Comparison of ENCODE assay signal across 19 cellular contexts in genomic region chr1:1135339-1136111, GRCh38. TPM values are rescaled to one million over a fixed set of nuclear protein-coding genes. Genes with fewer than 3 reads are reported as not detected.
A peak's percentile ranks its signal among the peaks of the same experiment; 100 is the strongest.
DNase-seq lines count a peak whose midpoint lies in the region; ATAC-seq and TF ChIP-seq lines count a peak whose summit lies in the region.
"Had no signal": no experiment of that assay in that cellular context is flagged by ENCODE, and none has a peak within 500 bp of the region (broad histone marks: within the 10 kb centered on the region; RNA-seq: fewer than 3 reads in every experiment).

No MANE protein-coding gene starts in this region.

- H3K27ac Mint-ChIP-seq in activated naive CD8-positive, alpha-beta T cell treated with anti-CD3 and anti-CD28 coated beads, Interleukin-2, amount 50 U/mL, for 24 hours: peak overlapping the region; percentile 35
- H3K27ac Mint-ChIP-seq: CD14-positive monocyte had no signal

- no peaks in the 10 kb centered on the region for H3K9me3 ChIP-seq in BLaER1 treated with 17β-estradiol and CSF1 and Interleukin-3, amounts not matched to agents 10 nM and 100 nM (replicated peaks in 1 of 11)
- H3K9me3 ChIP-seq in mucosa of descending colon: no peaks in the 10 kb centered on the region
- H3K9me3 ChIP-seq: tibial nerve had no signal

- H3K4me2 ChIP-seq in BLaER1 treated with 17β-estradiol and CSF1 and Interleukin-3, amounts not matched to agents 10 nM and 100 nM: peak overlapping the region in 9 of 11 experiments; percentile 80 to 99 (median 89); a peak in 16 of 22 replicates

- no peaks in the 10 kb centered on the region for H3K36me3 Mint-ChIP-seq in activated naive CD8-positive, alpha-beta T cell treated with anti-CD3 and anti-CD28 coated beads, Interleukin-2, amount 50 U/mL, for 24 hours (ENCODE audit: low read depth)
- H3K36me3 Mint-ChIP-seq: CD14-positive monocyte had no signal

- ATAC-seq in activated naive CD8-positive, alpha-beta T cell treated with anti-CD3 and anti-CD28 coated beads, Interleukin-2, amount 50 U/mL, for 24 hours: no peak
- no peak for ATAC-seq in mucosa of descending colon

- H3K9me3 Mint-ChIP-seq in activated naive CD8-positive, alpha-beta T cell treated with anti-CD3 and anti-CD28 coated beads, Interleukin-2, amount 50 U/mL, for 24 hours: no peaks in the 10 kb centered on the region

- H3K4me1 ChIP-seq in BLaER1 treated with 17β-estradiol and CSF1 and Interleukin-3, amounts not matched to agents 10 nM and 100 nM: peaks cover 12 to 70% (median 63%) of the 10 kb centered on the region in 10 experiments
- peaks cover 36% of the 10 kb centered on the region for H3K4me1 ChIP-seq in mucosa of descending colon (ENCODE audit: low read depth)

- peak; percentile 54 for DNase-seq in COLO668 (lab: John Stamatoyannopoulos, UW; ENCODE audit: unreplicated experiment)
- DNase-seq in activated naive CD8-positive, alpha-beta T cell treated with anti-CD3 and anti-CD28 coated beads, Interleukin-2, amount 50 U/mL, for 24 hours: no peak
- DNase-seq in mucosa of descending colon: peak in 2 of 3 donors; percentile 58 to 59
- no peak for DNase-seq in NCI-H1436 (lab: John Stamatoyannopoulos, UW)
- no peak for DNase-seq in GM13976 (ENCODE audit: low spot score)
- DNase-seq in SKM-1 (lab: John Stamatoyannopoulos, UW; ENCODE audit: unreplicated experiment): no peak
- DNase-seq in NCI-H2107 (lab: John Stamatoyannopoulos, UW): no peak
- DNase-seq: activated CD4-positive, CD25-positive, alpha-beta regulatory T cell; activated CD8-positive, alpha-beta memory T cell treated with anti-CD3 and anti-CD28 coated beads, Interleukin-2, amount 50 U/mL, for 4 hours; activated naive CD4-positive, alpha-beta T cell treated with anti-CD3 and anti-CD28 coated beads, Interleukin-2, amount 50 U/mL, for 16 hours; GM23248; kidney; NCI-H1105; NCI-H524 treated with DMSO at 0.1 percent for 48 hours; stimulated activated CD4-positive, alpha-beta T cell treated with anti-CD3 and anti-CD28 coated beads, Interleukin-2, amount 100 ng/mL, for 24 hours had no signal

- no peaks in the 10 kb centered on the region for H3K27me3 Mint-ChIP-seq in activated naive CD8-positive, alpha-beta T cell treated with anti-CD3 and anti-CD28 coated beads, Interleukin-2, amount 50 U/mL, for 24 hours

- TF ChIP-seq CTCF in mucosa of descending colon (IDR thresholded peaks at IDR 0.05): no peak
- TF ChIP-seq CTCF in GM13976 (IDR thresholded peaks at IDR 0.05; ENCODE audit: borderline replicate concordance, control extremely low read depth, extremely low read depth, insufficient read depth, missing control alignments): no peak

- no peak overlapping the region for H3K9ac ChIP-seq in BLaER1 treated with 17β-estradiol and CSF1 and Interleukin-3, amounts not matched to agents 10 nM and 100 nM
- H3K9ac ChIP-seq: GM23248 had no signal

- no peak overlapping the region for H3K27ac ChIP-seq in BLaER1 treated with 17β-estradiol and CSF1 and Interleukin-3, amounts not matched to agents 10 nM and 100 nM
- H3K27ac ChIP-seq: GM23248 had no signal

- no peaks in the 10 kb centered on the region for H3K36me3 ChIP-seq in BLaER1 treated with 17β-estradiol and CSF1 and Interleukin-3, amounts not matched to agents 10 nM and 100 nM
- H3K36me3 ChIP-seq in mucosa of descending colon (ENCODE audit: low read depth): no peaks in the 10 kb centered on the region
- H3K36me3 ChIP-seq: tibial nerve had no signal

- in situ Hi-C loops in GM13976 (cut with MboI; ENCODE audit: low sequenced_read_pairs, unreplicated experiment): no loop called here

- H4K20me1 ChIP-seq in BLaER1 treated with 17β-estradiol and CSF1 and Interleukin-3, amounts not matched to agents 10 nM and 100 nM: peaks cover 0 to 20% (median 0%) of the 10 kb centered on the region in 11 experiments; a peak in 4 of 22 replicates

- H3K4me1 Mint-ChIP-seq in activated naive CD8-positive, alpha-beta T cell treated with anti-CD3 and anti-CD28 coated beads, Interleukin-2, amount 50 U/mL, for 24 hours: peaks cover 13% of the 10 kb centered on the region

- H3K4me3 ChIP-seq in BLaER1 treated with 17β-estradiol and CSF1 and Interleukin-3, amounts not matched to agents 10 nM and 100 nM: no peak overlapping the region
- no peak overlapping the region for H3K4me3 ChIP-seq in mucosa of descending colon
- H3K4me3 ChIP-seq: GM23248, tibial nerve had no signal

- peaks cover 0 to 45% (median 0%) of the 10 kb centered on the region in 11 experiments; a peak in 11 of 22 replicates for H3K27me3 ChIP-seq in BLaER1 treated with 17β-estradiol and CSF1 and Interleukin-3, amounts not matched to agents 10 nM and 100 nM

- intact Hi-C loops in mucosa of descending colon (cut with DNase I, micrococcal nuclease): no loop called here

- H3K4me3 Mint-ChIP-seq in activated naive CD8-positive, alpha-beta T cell treated with anti-CD3 and anti-CD28 coated beads, Interleukin-2, amount 50 U/mL, for 24 hours: no peak overlapping the region

RNA-seq across cellular contexts. Expression of gene C1orf159, which starts 19.6 kb away (rescaled TPM):
- 10 to 100 TPM; 18.4 to 25.3 (median 24.0) TPM for total RNA-seq in mucosa of descending colon

RNA-seq across cellular contexts. Expression of gene TTLL10, which starts 38.2 kb away (rescaled TPM):
- 1 to 10 TPM in 2 of 3 donors, under 1 TPM in 1; 0.32 to 4.4 (median 1.8) TPM for total RNA-seq in mucosa of descending colon
- total RNA-seq: GM23248, myocyte, tibial nerve had no signal

Comparison
In these comparisons a context has a peak if more than half of its experiments do, and no peak if none do; other contexts are left out.
1. DNase-seq: peak in COLO668 (single experiment) and mucosa of descending colon (2 of 3); none in activated naive CD8-positive, alpha-beta T cell treated with anti-CD3 and anti-CD28 coated beads, Interleukin-2, amount 50 U/mL, for 24 hours (single experiment), NCI-H1436 (single experiment), GM13976 (single experiment), SKM-1 (single experiment) and NCI-H2107 (single experiment).